In genomic region chr1:17440074-17440826, GRCh38 we compare ENCODE assay signal across 1 cellular context.
TF ChIP-seq lines count a peak whose summit lies in the region.

No MANE protein-coding gene starts in this region.

TF ChIP-seq in K562, 482 proteins besides CTCF, POLR2A, EP300 and RAD21 (continued from another document and continues in another):
- TF ChIP-seq HBP1 (CRISPR knock-in tag; IDR thresholded peaks at IDR 0.05): no peak
- no peak for TF ChIP-seq ZZZ3 (IDR thresholded peaks at IDR 0.05)
- no peak for TF ChIP-seq JUN (IDR thresholded peaks at IDR 0.05; ENCODE audit: borderline replicate concordance, low read depth, low read length)
- no peak for TF ChIP-seq JUN (CRISPR knock-in tag; IDR thresholded peaks at IDR 0.05; ENCODE audit: borderline replicate concordance)
- TF ChIP-seq, protein P1, sequence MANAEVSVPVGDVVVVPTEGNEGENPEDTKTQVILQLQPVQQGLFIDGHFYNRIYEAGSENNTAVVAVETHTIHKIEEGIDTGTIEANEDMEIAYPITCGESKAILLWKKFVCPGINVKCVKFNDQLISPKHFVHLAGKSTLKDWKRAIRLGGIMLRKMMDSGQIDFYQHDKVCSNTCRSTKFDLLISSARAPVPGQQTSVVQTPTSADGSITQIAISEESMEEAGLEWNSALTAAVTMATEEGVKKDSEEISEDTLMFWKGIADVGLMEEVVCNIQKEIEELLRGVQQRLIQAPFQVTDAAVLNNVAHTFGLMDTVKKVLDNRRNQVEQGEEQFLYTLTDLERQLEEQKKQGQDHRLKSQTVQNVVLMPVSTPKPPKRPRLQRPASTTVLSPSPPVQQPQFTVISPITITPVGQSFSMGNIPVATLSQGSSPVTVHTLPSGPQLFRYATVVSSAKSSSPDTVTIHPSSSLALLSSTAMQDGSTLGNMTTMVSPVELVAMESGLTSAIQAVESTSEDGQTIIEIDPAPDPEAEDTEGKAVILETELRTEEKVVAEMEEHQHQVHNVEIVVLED (CRISPR knock-in tag; IDR thresholded peaks at IDR 0.05): no peak
- TF ChIP-seq ZNF586 (CRISPR knock-in tag; conservative IDR thresholded peaks at IDR 0.05): no peak
- TF ChIP-seq MECOM (CRISPR knock-in tag; IDR thresholded peaks at IDR 0.05): 0 out of 2 replicates have a peak, but pooled peaks have one; percentile 41
- TF ChIP-seq, protein P2, sequence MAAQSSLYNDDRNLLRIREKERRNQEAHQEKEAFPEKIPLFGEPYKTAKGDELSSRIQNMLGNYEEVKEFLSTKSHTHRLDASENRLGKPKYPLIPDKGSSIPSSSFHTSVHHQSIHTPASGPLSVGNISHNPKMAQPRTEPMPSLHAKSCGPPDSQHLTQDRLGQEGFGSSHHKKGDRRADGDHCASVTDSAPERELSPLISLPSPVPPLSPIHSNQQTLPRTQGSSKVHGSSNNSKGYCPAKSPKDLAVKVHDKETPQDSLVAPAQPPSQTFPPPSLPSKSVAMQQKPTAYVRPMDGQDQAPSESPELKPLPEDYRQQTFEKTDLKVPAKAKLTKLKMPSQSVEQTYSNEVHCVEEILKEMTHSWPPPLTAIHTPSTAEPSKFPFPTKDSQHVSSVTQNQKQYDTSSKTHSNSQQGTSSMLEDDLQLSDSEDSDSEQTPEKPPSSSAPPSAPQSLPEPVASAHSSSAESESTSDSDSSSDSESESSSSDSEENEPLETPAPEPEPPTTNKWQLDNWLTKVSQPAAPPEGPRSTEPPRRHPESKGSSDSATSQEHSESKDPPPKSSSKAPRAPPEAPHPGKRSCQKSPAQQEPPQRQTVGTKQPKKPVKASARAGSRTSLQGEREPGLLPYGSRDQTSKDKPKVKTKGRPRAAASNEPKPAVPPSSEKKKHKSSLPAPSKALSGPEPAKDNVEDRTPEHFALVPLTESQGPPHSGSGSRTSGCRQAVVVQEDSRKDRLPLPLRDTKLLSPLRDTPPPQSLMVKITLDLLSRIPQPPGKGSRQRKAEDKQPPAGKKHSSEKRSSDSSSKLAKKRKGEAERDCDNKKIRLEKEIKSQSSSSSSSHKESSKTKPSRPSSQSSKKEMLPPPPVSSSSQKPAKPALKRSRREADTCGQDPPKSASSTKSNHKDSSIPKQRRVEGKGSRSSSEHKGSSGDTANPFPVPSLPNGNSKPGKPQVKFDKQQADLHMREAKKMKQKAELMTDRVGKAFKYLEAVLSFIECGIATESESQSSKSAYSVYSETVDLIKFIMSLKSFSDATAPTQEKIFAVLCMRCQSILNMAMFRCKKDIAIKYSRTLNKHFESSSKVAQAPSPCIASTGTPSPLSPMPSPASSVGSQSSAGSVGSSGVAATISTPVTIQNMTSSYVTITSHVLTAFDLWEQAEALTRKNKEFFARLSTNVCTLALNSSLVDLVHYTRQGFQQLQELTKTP (IDR thresholded peaks at IDR 0.05; ENCODE audit: low read depth in 1 of 2, partially characterized antibody in 2 of 2): no peak
- no peak for TF ChIP-seq PRMT5 (CRISPR knock-in tag; IDR thresholded peaks at IDR 0.05)
- TF ChIP-seq GABPB2 (CRISPR knock-in tag; conservative IDR thresholded peaks at IDR 0.05): no peak
- TF ChIP-seq, protein P3, sequence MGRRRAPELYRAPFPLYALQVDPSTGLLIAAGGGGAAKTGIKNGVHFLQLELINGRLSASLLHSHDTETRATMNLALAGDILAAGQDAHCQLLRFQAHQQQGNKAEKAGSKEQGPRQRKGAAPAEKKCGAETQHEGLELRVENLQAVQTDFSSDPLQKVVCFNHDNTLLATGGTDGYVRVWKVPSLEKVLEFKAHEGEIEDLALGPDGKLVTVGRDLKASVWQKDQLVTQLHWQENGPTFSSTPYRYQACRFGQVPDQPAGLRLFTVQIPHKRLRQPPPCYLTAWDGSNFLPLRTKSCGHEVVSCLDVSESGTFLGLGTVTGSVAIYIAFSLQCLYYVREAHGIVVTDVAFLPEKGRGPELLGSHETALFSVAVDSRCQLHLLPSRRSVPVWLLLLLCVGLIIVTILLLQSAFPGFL (CRISPR knock-in tag; IDR thresholded peaks at IDR 0.05): no peak
- no peak for TF ChIP-seq HES1 (IDR thresholded peaks at IDR 0.05; ENCODE audit: low read depth)
- no peak for TF ChIP-seq ZNF311 (CRISPR knock-in tag; IDR thresholded peaks at IDR 0.05)
- TF ChIP-seq YY1 (IDR thresholded peaks at IDR 0.05; ENCODE audit: borderline replicate concordance in 1 of 3, control insufficient read depth in 1 of 3, extremely low read depth in 1 of 3, insufficient read depth in 3 of 3, insufficient read length in 1 of 3, insufficient replicate concordance in 2 of 3, low read depth in 1 of 3, low read length in 2 of 3): no peak
- TF ChIP-seq ZNF445 (CRISPR knock-in tag; IDR thresholded peaks at IDR 0.05; ENCODE audit: low read depth): no peak
- TF ChIP-seq HNRNPUL1 (IDR thresholded peaks at IDR 0.05; ENCODE audit: low read length): no peak
- TF ChIP-seq KAT2B (IDR thresholded peaks at IDR 0.05; ENCODE audit: low read depth, low read length): no peak
- no peak for TF ChIP-seq TBP (optimal IDR thresholded peaks at IDR 0.05; ENCODE audit: low read depth, low read length)
- TF ChIP-seq MTF1 (CRISPR knock-in tag; IDR thresholded peaks at IDR 0.05; ENCODE audit: borderline replicate concordance): no peak
- no peak for TF ChIP-seq TAF7 (tag; IDR thresholded peaks at IDR 0.05)
- TF ChIP-seq, protein P4, sequence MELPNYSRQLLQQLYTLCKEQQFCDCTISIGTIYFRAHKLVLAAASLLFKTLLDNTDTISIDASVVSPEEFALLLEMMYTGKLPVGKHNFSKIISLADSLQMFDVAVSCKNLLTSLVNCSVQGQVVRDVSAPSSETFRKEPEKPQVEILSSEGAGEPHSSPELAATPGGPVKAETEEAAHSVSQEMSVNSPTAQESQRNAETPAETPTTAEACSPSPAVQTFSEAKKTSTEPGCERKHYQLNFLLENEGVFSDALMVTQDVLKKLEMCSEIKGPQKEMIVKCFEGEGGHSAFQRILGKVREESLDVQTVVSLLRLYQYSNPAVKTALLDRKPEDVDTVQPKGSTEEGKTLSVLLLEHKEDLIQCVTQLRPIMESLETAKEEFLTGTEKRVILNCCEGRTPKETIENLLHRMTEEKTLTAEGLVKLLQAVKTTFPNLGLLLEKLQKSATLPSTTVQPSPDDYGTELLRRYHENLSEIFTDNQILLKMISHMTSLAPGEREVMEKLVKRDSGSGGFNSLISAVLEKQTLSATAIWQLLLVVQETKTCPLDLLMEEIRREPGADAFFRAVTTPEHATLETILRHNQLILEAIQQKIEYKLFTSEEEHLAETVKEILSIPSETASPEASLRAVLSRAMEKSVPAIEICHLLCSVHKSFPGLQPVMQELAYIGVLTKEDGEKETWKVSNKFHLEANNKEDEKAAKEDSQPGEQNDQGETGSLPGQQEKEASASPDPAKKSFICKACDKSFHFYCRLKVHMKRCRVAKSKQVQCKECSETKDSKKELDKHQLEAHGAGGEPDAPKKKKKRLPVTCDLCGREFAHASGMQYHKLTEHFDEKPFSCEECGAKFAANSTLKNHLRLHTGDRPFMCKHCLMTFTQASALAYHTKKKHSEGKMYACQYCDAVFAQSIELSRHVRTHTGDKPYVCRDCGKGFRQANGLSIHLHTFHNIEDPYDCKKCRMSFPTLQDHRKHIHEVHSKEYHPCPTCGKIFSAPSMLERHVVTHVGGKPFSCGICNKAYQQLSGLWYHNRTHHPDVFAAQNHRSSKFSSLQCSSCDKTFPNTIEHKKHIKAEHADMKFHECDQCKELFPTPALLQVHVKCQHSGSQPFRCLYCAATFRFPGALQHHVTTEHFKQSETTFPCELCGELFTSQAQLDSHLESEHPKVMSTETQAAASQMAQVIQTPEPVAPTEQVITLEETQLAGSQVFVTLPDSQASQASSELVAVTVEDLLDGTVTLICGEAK (IDR thresholded peaks at IDR 0.05): peak; percentile 60; the same call in 1 of the 2 replicates
- TF ChIP-seq, protein P4 (CRISPR knock-in tag; IDR thresholded peaks at IDR 0.05): no peak
- no peak for TF ChIP-seq ZNF184 (CRISPR knock-in tag; IDR thresholded peaks at IDR 0.05)
- no peak for TF ChIP-seq KAT8 (IDR thresholded peaks at IDR 0.05; ENCODE audit: low read depth)
- TF ChIP-seq MEF2A (IDR thresholded peaks at IDR 0.05; ENCODE audit: control insufficient read depth, low read depth, low read length): no peak
- TF ChIP-seq DIDO1 (tag; IDR thresholded peaks at IDR 0.05; ENCODE audit: low read depth): no peak
- TF ChIP-seq ZNF146 (CRISPR knock-in tag; IDR thresholded peaks at IDR 0.05; ENCODE audit: unreplicated experiment): no peak
- TF ChIP-seq E2F8 (IDR thresholded peaks at IDR 0.05; ENCODE audit: low read depth, partially characterized antibody): no peak
- no peak for TF ChIP-seq CREBBP (IDR thresholded peaks at IDR 0.05; ENCODE audit: low read depth, low read length)
- no peak for TF ChIP-seq ZNF274 (IDR thresholded peaks at IDR 0.05; ENCODE audit: borderline replicate concordance, low read depth, low read length)
- no peak for TF ChIP-seq XRCC4 (IDR thresholded peaks at IDR 0.05; ENCODE audit: extremely low read depth, insufficient read depth, insufficient read length)
- 0 out of 4 replicates have a peak, but pooled peaks of 1 of the 2 experiments have one; percentile 20 for TF ChIP-seq SIN3A (IDR thresholded peaks at IDR 0.05; ENCODE audit: borderline replicate concordance in 2 of 2, control insufficient read depth in 1 of 2, low read depth in 2 of 2, low read length in 2 of 2)
- no peak for TF ChIP-seq CBX5 (IDR thresholded peaks at IDR 0.05; ENCODE audit: borderline replicate concordance, low read depth)
- no peak for TF ChIP-seq KHSRP (IDR thresholded peaks at IDR 0.05)
- TF ChIP-seq TBL1XR1 (IDR thresholded peaks at IDR 0.05; ENCODE audit: low read length in 2 of 2): peak; percentile 5 to 63; a peak in 3 of 4 replicates
- 0 out of 2 replicates have a peak, but pooled peaks have one; percentile 25 for TF ChIP-seq ARID3A (IDR thresholded peaks at IDR 0.05; ENCODE audit: borderline replicate concordance, low read depth, low read length)
- no peak for TF ChIP-seq ZNF174 (CRISPR knock-in tag; IDR thresholded peaks at IDR 0.05)
- no peak for TF ChIP-seq ETV1 (tag; conservative IDR thresholded peaks at IDR 0.05; ENCODE audit: low read depth)
